ENCODE assay signal across 8 cellular contexts in genomic region chr19:44800461-44800860, GRCh38. TPM values are rescaled to one million over a fixed set of nuclear protein-coding genes. Genes with fewer than 3 reads are reported as not detected.
DNase-seq lines count a peak whose midpoint lies in the region; ATAC-seq and TF ChIP-seq lines count a peak whose summit lies in the region.

No MANE protein-coding gene starts in this region.

- peaks cover 8% of the 10 kb centered on the region for H3K4me1 ChIP-seq in mesenchymal stem cell (ENCODE audit: control insufficient read depth, insufficient read depth, low read depth, low read length)

- no peaks in the 10 kb centered on the region for H3K36me3 ChIP-seq in mesenchymal stem cell (ENCODE audit: control insufficient read depth in 1 of 2, insufficient read depth in 2 of 2, low read depth in 1 of 2, low read length in 2 of 2)

- H3K27me3 Mint-ChIP-seq in activated CD8-positive, alpha-beta T cell treated with anti-CD3 and anti-CD28 coated beads for 36 hours = no peaks in the 10 kb centered on the region

- peak overlapping the region; percentile 8 for H2AFZ ChIP-seq in mesenchymal stem cell (ENCODE audit: low read depth, low read length)

- CTCF ChIA-PET in activated CD8-positive, alpha-beta T cell treated with anti-CD3 and anti-CD28 coated beads for 36 hours (lab: Charles Lee) = no interaction called here

- no peak overlapping the region for H3K9ac ChIP-seq in mesenchymal stem cell (ENCODE audit: low read length)

- no peak overlapping the region for H2BK12ac ChIP-seq in mesenchymal stem cell (ENCODE audit: low read length in 2 of 2)

- no peak overlapping the region for H3K14ac ChIP-seq in mesenchymal stem cell (ENCODE audit: low read length in 2 of 2)

- no peak overlapping the region for H3K27ac Mint-ChIP-seq in activated CD8-positive, alpha-beta T cell treated with anti-CD3 and anti-CD28 coated beads for 36 hours

- no peak overlapping the region for H3K23ac ChIP-seq in mesenchymal stem cell (ENCODE audit: low read length in 2 of 2)

- ATAC-seq in HG03442 (IDR thresholded peaks at IDR 0.05; ENCODE audit: unreplicated experiment) (peak; percentile 71), GM21528 (IDR thresholded peaks at IDR 0.05; ENCODE audit: low FRiP score, unreplicated experiment) (no peak)
- ATAC-seq in activated CD8-positive, alpha-beta T cell treated with anti-CD3 and anti-CD28 coated beads for 36 hours = peak; percentile 99

- H4K8ac ChIP-seq in mesenchymal stem cell (ENCODE audit: low read length) = peak overlapping the region; percentile 73

- H4K91ac ChIP-seq in mesenchymal stem cell (ENCODE audit: low read length) = no peak overlapping the region

- H3K4me3 Mint-ChIP-seq in activated CD8-positive, alpha-beta T cell treated with anti-CD3 and anti-CD28 coated beads for 36 hours = no peak overlapping the region

- peak; percentile 97 for TF ChIP-seq CTCF in GM12873 (IDR thresholded peaks at IDR 0.05; ENCODE audit: insufficient read depth, low read depth, low read length, missing control alignments)
- TF ChIP-seq CTCF in activated CD8-positive, alpha-beta T cell treated with anti-CD3 and anti-CD28 coated beads for 36 hours (IDR thresholded peaks at IDR 0.05) = peak; percentile 79

- no peak overlapping the region for H2BK5ac ChIP-seq in mesenchymal stem cell (ENCODE audit: low read depth, low read length, poor library complexity, severe bottlenecking)

- WGBS in mesenchymal stem cell = 6% methylated on average over 3 of the region's 3 CpGs

- DNase-seq in NCI-H82 treated with DMSO at 0.1 percent for 48 hours (lab: John Stamatoyannopoulos, UW; ENCODE audit: unreplicated experiment) = peak; percentile 37
- DNase-seq in activated CD8-positive, alpha-beta T cell treated with anti-CD3 and anti-CD28 coated beads for 36 hours = peak; percentile 91
- peak; percentile 78 for DNase-seq in effector CD4-positive, alpha-beta T cell
- peak; percentile 82 for DNase-seq in mesenchymal stem cell
- DNase-seq in stimulated activated CD8-positive, alpha-beta memory T cell treated with anti-CD3 and anti-CD28 coated beads, Interleukin-4, amount 100 ng/mL, for 24 hours (ENCODE audit: low read depth) = peak; percentile 71

- intact Hi-C loops in activated CD8-positive, alpha-beta T cell treated with anti-CD3 and anti-CD28 coated beads for 36 hours (cut with micrococcal nuclease) = loop anchor here (2.0 kb wide), 1 partner anchor 44 kb away; no protein-coding TSS in a partner anchor

- H3K18ac ChIP-seq in mesenchymal stem cell (ENCODE audit: low read depth in 1 of 2, low read length in 2 of 2) = peak overlapping the region; percentile 44 to 63

- H3K36me3 Mint-ChIP-seq in activated CD8-positive, alpha-beta T cell treated with anti-CD3 and anti-CD28 coated beads for 36 hours (ENCODE audit: low read depth) = no peaks in the 10 kb centered on the region

- no peak overlapping the region for H3K4me3 ChIP-seq in mesenchymal stem cell (ENCODE audit: insufficient read depth in 1 of 2, low read depth in 1 of 2, low read length in 2 of 2)

- no peak overlapping the region for H2BK120ac ChIP-seq in mesenchymal stem cell (ENCODE audit: low read depth, low read length)

- no peak overlapping the region for H2BK15ac ChIP-seq in mesenchymal stem cell (ENCODE audit: low read depth, poor library complexity, severe bottlenecking)

- peak overlapping the region; percentile 14 for H2AK5ac ChIP-seq in mesenchymal stem cell (ENCODE audit: low read length, severe bottlenecking)

- no peak overlapping the region for H3K4ac ChIP-seq in mesenchymal stem cell (ENCODE audit: low read depth in 1 of 2, low read length in 2 of 2)

- no peak overlapping the region for H3K27ac ChIP-seq in mesenchymal stem cell (ENCODE audit: low read length, poor library complexity, severe bottlenecking)

- peaks cover 3 to 4% of the 10 kb centered on the region in 2 experiments for H3K27me3 ChIP-seq in mesenchymal stem cell (ENCODE audit: control insufficient read depth in 1 of 2, insufficient read depth in 1 of 2, low read length in 2 of 2)

- H3K9me3 ChIP-seq in mesenchymal stem cell (ENCODE audit: control insufficient read depth, low read length) = peaks cover 3% of the 10 kb centered on the region

- H3K79me1 ChIP-seq in mesenchymal stem cell (replicated peaks; ENCODE audit: low read length, poor library complexity, severe bottlenecking) = no peaks in the 10 kb centered on the region

- peaks cover 9% of the 10 kb centered on the region for H3K4me1 Mint-ChIP-seq in activated CD8-positive, alpha-beta T cell treated with anti-CD3 and anti-CD28 coated beads for 36 hours (ENCODE audit: low read depth)

- H3K9me3 Mint-ChIP-seq in activated CD8-positive, alpha-beta T cell treated with anti-CD3 and anti-CD28 coated beads for 36 hours = no peaks in the 10 kb centered on the region

- H3K4me2 ChIP-seq in mesenchymal stem cell (ENCODE audit: low read length, poor library complexity, severe bottlenecking) = no peak overlapping the region

- POLR2A ChIA-PET in activated CD8-positive, alpha-beta T cell treated with anti-CD3 and anti-CD28 coated beads for 36 hours (lab: Charles Lee) = no interaction called here

RNA-seq across cellular contexts. Expression of gene BCAM, which starts 8.4 kb away (rescaled TPM):
- not detected for total RNA-seq in activated CD8-positive, alpha-beta T cell treated with anti-CD3 and anti-CD28 coated beads for 36 hours
- polyA plus RNA-seq in mesenchymal stem cell (2013, experiment 1 of 2) = 19.9 TPM
- 20.0 TPM for polyA plus RNA-seq in mesenchymal stem cell (2013, experiment 2 of 2)

RNA-seq across cellular contexts. Expression of gene CBLC, which starts 22.8 kb away (rescaled TPM):
- not detected for total RNA-seq in activated CD8-positive, alpha-beta T cell treated with anti-CD3 and anti-CD28 coated beads for 36 hours
- polyA plus RNA-seq in mesenchymal stem cell (2013, experiment 1 of 2) = not detected
- not detected for polyA plus RNA-seq in mesenchymal stem cell (2013, experiment 2 of 2)

RNA-seq across cellular contexts. Expression of gene NECTIN2, which starts 45.6 kb away (rescaled TPM):
- under 1 TPM; 0.36 to 0.65 TPM for total RNA-seq in activated CD8-positive, alpha-beta T cell treated with anti-CD3 and anti-CD28 coated beads for 36 hours
- 234 TPM for polyA plus RNA-seq in mesenchymal stem cell (2013, experiment 1 of 2)
- polyA plus RNA-seq in mesenchymal stem cell (2013, experiment 2 of 2) = 231 TPM

RNA-seq across cellular contexts. Expression of gene BCL3, which starts 52.0 kb away (rescaled TPM):
- total RNA-seq in activated CD8-positive, alpha-beta T cell treated with anti-CD3 and anti-CD28 coated beads for 36 hours = 10 to 100 TPM; 22.8 to 27.7 TPM
- 48.8 TPM for polyA plus RNA-seq in mesenchymal stem cell (2013, experiment 1 of 2)
- 47.7 TPM for polyA plus RNA-seq in mesenchymal stem cell (2013, experiment 2 of 2)

Comparison
In these comparisons a context has a peak if more than half of its experiments do, and no peak if none do; other contexts are left out.
1. DNase-seq: peak in every context shown above with its lines; median percentile 91 in activated CD8-positive, alpha-beta T cell treated with anti-CD3 and anti-CD28 coated beads for 36 hours; 82 in mesenchymal stem cell; 78 in effector CD4-positive, alpha-beta T cell; 71 in stimulated activated CD8-positive, alpha-beta memory T cell treated with anti-CD3 and anti-CD28 coated beads, Interleukin-4, amount 100 ng/mL, for 24 hours; 37 in NCI-H82 treated with DMSO at 0.1 percent for 48 hours.